Comparison of ENCODE assay signal across 11 cellular contexts in genomic region chr6:15232836-15233510, GRCh38.
"Had no signal": no experiment of that assay in that cellular context is flagged by ENCODE, and none has a peak within 500 bp of the region (broad histone marks: within the 10 kb centered on the region; RNA-seq: fewer than 3 reads in every experiment).

No MANE protein-coding gene starts in this region.

- H3K9ac ChIP-seq: parathyroid adenoma had no signal

- H2AFZ ChIP-seq: hepatocyte, parathyroid adenoma had no signal

- H3K9me3 ChIP-seq: testis had no signal

- H3K27ac ChIP-seq: hepatocyte, parathyroid adenoma, testis had no signal

- H3K4me2 ChIP-seq: hepatocyte had no signal

- H3K79me2 ChIP-seq: hepatocyte, parathyroid adenoma had no signal

- ATAC-seq: stimulated activated naive CD8-positive, alpha-beta T cell treated with anti-CD3 and anti-CD28 coated beads, Interleukin-15, amount 100 ng/mL, for 72 hours had no signal

- DNase-seq: activated T-cell treated with anti-CD3 and anti-CD28 coated beads, Interleukin-2, amount 50 U/mL, for 24 hours; amygdala; erythroblast; kidney glomerular epithelial cell; retina; stimulated activated CD4-positive, alpha-beta T cell treated with anti-CD3 and anti-CD28 coated beads, Interleukin-4, amount 100 ng/mL, for 1 hour; stimulated activated CD8-positive, alpha-beta memory T cell treated with anti-CD3 and anti-CD28 coated beads, Interleukin-4, amount 100 ng/mL, for 48 hours; stimulated activated naive CD8-positive, alpha-beta T cell treated with anti-CD3 and anti-CD28 coated beads, Interleukin-15, amount 100 ng/mL, for 72 hours; testis had no signal

- H3K27me3 ChIP-seq: hepatocyte, testis had no signal

- H3K4me1 ChIP-seq: parathyroid adenoma, testis had no signal

- H3K4me3 ChIP-seq: hepatocyte, testis had no signal
